In the genomic region with DNA sequence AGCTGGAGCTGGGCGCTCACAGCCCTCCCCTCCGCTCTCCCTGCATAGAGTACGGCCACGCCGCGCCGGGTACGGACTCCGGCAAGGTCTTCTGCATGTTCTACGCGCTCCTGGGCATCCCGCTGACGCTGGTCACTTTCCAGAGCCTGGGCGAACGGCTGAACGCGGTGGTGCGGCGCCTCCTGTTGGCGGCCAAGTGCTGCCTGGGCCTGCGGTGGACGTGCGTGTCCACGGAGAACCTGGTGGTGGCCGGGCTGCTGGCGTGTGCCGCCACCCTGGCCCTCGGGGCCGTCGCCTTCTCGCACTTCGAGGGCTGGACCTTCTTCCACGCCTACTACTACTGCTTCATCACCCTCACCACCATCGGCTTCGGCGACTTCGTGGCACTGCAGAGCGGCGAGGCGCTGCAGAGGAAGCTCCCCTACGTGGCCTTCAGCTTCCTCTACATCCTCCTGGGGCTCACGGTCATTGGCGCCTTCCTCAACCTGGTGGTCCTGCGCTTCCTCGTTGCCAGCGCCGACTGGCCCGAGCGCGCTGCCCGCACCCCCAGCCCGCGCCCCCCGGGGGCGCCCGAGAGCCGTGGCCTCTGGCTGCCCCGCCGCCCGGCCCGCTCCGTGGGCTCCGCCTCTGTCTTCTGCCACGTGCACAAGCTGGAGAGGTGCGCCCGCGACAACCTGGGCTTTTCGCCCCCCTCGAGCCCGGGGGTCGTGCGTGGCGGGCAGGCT, we compare ENCODE assay signal across 1 cellular context.
TF ChIP-seq lines count a peak whose summit lies in the region.

No MANE protein-coding gene starts in this region.

TF ChIP-seq in HepG2, 621 proteins besides CTCF, POLR2A, EP300 and RAD21 (continues in another document):
- TF ChIP-seq, protein P1, sequence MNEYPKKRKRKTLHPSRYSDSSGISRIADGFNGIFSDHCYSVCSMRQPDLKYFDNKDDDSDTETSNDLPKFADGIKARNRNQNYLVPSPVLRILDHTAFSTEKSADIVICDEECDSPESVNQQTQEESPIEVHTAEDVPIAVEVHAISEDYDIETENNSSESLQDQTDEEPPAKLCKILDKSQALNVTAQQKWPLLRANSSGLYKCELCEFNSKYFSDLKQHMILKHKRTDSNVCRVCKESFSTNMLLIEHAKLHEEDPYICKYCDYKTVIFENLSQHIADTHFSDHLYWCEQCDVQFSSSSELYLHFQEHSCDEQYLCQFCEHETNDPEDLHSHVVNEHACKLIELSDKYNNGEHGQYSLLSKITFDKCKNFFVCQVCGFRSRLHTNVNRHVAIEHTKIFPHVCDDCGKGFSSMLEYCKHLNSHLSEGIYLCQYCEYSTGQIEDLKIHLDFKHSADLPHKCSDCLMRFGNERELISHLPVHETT (CRISPR knock-in tag; conservative IDR thresholded peaks at IDR 0.05): no peak
- no peak for TF ChIP-seq ZNF496 (CRISPR knock-in tag; IDR thresholded peaks at IDR 0.05; ENCODE audit: insufficient replicate concordance)
- TF ChIP-seq SPEN (CRISPR knock-in tag; IDR thresholded peaks at IDR 0.05; ENCODE audit: low read depth): no peak
- no peak for TF ChIP-seq HDAC1 (CRISPR knock-in tag; IDR thresholded peaks at IDR 0.05)
- TF ChIP-seq FOXK2 (IDR thresholded peaks at IDR 0.05): no peak
- TF ChIP-seq ZNF282 (IDR thresholded peaks at IDR 0.05; ENCODE audit: partially characterized antibody): no peak
- TF ChIP-seq POGK (CRISPR knock-in tag; conservative IDR thresholded peaks at IDR 0.05): no peak
- no peak for TF ChIP-seq CREM (IDR thresholded peaks at IDR 0.05)
- no peak for TF ChIP-seq CREM (CRISPR knock-in tag; IDR thresholded peaks at IDR 0.05)
- TF ChIP-seq CHCHD3 (CRISPR knock-in tag; IDR thresholded peaks at IDR 0.05): no peak
- TF ChIP-seq PAX8 (CRISPR knock-in tag; IDR thresholded peaks at IDR 0.05; ENCODE audit: borderline replicate concordance): no peak
- TF ChIP-seq, protein P2, sequence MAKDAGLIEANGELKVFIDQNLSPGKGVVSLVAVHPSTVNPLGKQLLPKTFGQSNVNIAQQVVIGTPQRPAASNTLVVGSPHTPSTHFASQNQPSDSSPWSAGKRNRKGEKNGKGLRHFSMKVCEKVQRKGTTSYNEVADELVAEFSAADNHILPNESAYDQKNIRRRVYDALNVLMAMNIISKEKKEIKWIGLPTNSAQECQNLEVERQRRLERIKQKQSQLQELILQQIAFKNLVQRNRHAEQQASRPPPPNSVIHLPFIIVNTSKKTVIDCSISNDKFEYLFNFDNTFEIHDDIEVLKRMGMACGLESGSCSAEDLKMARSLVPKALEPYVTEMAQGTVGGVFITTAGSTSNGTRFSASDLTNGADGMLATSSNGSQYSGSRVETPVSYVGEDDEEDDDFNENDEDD (CRISPR knock-in tag; IDR thresholded peaks at IDR 0.05; ENCODE audit: borderline replicate concordance): no peak
- TF ChIP-seq HNRNPLL (IDR thresholded peaks at IDR 0.05; ENCODE audit: low read depth, low read length, poor library complexity, severe bottlenecking): peak; percentile 42
- no peak for TF ChIP-seq CENPX (CRISPR knock-in tag; IDR thresholded peaks at IDR 0.05)
- no peak for TF ChIP-seq ZSCAN22 (CRISPR knock-in tag; IDR thresholded peaks at IDR 0.05)
- no peak for TF ChIP-seq SETDB1 (CRISPR knock-in tag; IDR thresholded peaks at IDR 0.05; ENCODE audit: borderline replicate concordance)
- TF ChIP-seq, protein P3, sequence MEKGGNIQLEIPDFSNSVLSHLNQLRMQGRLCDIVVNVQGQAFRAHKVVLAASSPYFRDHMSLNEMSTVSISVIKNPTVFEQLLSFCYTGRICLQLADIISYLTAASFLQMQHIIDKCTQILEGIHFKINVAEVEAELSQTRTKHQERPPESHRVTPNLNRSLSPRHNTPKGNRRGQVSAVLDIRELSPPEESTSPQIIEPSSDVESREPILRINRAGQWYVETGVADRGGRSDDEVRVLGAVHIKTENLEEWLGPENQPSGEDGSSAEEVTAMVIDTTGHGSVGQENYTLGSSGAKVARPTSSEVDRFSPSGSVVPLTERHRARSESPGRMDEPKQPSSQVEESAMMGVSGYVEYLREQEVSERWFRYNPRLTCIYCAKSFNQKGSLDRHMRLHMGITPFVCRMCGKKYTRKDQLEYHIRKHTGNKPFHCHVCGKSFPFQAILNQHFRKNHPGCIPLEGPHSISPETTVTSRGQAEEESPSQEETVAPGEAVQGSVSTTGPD (CRISPR knock-in tag; IDR thresholded peaks at IDR 0.05): no peak
- no peak for TF ChIP-seq PREB (CRISPR knock-in tag; IDR thresholded peaks at IDR 0.05)
- no peak for TF ChIP-seq BRCA1 (CRISPR knock-in tag; IDR thresholded peaks at IDR 0.05)
- no peak for TF ChIP-seq ZKSCAN1 (IDR thresholded peaks at IDR 0.05; ENCODE audit: low read length)
- no peak for TF ChIP-seq ZNF20 (CRISPR knock-in tag; IDR thresholded peaks at IDR 0.05)
- TF ChIP-seq TAF1 (CRISPR knock-in tag; IDR thresholded peaks at IDR 0.05): 0 out of 2 replicates have a peak, but pooled peaks have one; percentile 23
- TF ChIP-seq, protein P4, sequence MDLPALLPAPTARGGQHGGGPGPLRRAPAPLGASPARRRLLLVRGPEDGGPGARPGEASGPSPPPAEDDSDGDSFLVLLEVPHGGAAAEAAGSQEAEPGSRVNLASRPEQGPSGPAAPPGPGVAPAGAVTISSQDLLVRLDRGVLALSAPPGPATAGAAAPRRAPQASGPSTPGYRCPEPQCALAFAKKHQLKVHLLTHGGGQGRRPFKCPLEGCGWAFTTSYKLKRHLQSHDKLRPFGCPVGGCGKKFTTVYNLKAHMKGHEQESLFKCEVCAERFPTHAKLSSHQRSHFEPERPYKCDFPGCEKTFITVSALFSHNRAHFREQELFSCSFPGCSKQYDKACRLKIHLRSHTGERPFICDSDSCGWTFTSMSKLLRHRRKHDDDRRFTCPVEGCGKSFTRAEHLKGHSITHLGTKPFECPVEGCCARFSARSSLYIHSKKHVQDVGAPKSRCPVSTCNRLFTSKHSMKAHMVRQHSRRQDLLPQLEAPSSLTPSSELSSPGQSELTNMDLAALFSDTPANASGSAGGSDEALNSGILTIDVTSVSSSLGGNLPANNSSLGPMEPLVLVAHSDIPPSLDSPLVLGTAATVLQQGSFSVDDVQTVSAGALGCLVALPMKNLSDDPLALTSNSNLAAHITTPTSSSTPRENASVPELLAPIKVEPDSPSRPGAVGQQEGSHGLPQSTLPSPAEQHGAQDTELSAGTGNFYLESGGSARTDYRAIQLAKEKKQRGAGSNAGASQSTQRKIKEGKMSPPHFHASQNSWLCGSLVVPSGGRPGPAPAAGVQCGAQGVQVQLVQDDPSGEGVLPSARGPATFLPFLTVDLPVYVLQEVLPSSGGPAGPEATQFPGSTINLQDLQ (CRISPR knock-in tag; IDR thresholded peaks at IDR 0.05): no peak
- TF ChIP-seq, protein P5, sequence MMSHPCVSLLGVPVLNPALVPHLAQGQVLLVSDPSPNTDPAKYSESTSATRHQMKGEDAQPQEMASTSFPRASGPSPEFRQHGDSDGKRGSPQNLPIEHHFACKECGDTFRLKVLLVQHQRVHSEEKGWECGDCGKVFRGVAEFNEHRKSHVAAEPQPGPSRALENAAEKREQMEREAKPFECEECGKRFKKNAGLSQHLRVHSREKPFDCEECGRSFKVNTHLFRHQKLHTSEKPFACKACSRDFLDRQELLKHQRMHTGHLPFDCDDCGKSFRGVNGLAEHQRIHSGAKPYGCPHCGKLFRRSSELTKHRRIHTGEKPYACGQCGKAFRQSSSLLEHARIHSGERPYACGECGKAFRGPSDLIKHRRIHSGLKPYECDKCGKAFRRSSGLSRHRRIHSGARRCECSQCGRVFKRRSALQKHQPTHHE (CRISPR knock-in tag; IDR thresholded peaks at IDR 0.05; ENCODE audit: borderline replicate concordance): no peak
- TF ChIP-seq, protein P6, sequence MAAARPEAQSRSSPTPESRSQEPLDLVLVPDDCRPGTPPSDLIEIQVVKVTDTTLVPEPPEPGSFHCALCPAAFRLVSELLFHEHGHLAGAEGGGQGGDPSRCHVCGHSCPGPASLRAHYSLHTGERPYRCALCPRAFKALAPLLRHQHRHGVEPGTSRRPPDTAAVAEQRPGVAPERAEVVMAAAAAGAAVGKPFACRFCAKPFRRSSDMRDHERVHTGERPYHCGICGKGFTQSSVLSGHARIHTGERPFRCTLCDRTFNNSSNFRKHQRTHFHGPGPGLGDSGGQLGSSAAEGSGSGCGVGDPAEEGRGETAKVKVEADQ (CRISPR knock-in tag; IDR thresholded peaks at IDR 0.05; ENCODE audit: borderline replicate concordance): no peak
- TF ChIP-seq IKZF5 (CRISPR knock-in tag; IDR thresholded peaks at IDR 0.05): no peak
- TF ChIP-seq, protein P7, sequence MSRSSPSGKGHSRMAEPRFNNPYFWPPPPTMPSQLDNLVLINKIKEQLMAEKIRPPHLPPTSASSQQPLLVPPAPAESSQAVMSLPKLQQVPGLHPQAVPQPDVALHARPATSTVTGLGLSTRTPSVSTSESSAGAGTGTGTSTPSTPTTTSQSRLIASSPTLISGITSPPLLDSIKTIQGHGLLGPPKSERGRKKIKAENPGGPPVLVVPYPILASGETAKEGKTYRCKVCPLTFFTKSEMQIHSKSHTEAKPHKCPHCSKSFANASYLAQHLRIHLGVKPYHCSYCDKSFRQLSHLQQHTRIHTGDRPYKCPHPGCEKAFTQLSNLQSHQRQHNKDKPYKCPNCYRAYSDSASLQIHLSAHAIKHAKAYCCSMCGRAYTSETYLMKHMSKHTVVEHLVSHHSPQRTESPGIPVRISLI (CRISPR knock-in tag; IDR thresholded peaks at IDR 0.05; ENCODE audit: borderline replicate concordance): no peak
- TF ChIP-seq E2F2 (CRISPR knock-in tag; IDR thresholded peaks at IDR 0.05; ENCODE audit: borderline replicate concordance): no peak
- no peak for TF ChIP-seq RFXANK (CRISPR knock-in tag; IDR thresholded peaks at IDR 0.05)
- TF ChIP-seq XRCC5 (optimal IDR thresholded peaks at IDR 0.05; ENCODE audit: low read length): peak; percentile 30
- no peak for TF ChIP-seq SP1 (IDR thresholded peaks at IDR 0.05)
- no peak for TF ChIP-seq SP1 (CRISPR knock-in tag; IDR thresholded peaks at IDR 0.05)
- TF ChIP-seq REST (IDR thresholded peaks at IDR 0.05; ENCODE audit: borderline replicate concordance in 1 of 2, low read depth in 1 of 2, low read length in 2 of 2): no peak
- TF ChIP-seq MAZ (IDR thresholded peaks at IDR 0.05; ENCODE audit: borderline replicate concordance, low read depth, low read length): no peak
- no peak for TF ChIP-seq MAZ (CRISPR knock-in tag; IDR thresholded peaks at IDR 0.05; ENCODE audit: low read depth)
- no peak for TF ChIP-seq FOXA3 (CRISPR knock-in tag; IDR thresholded peaks at IDR 0.05)
- no peak for TF ChIP-seq ZNF614 (CRISPR knock-in tag; IDR thresholded peaks at IDR 0.05; ENCODE audit: borderline replicate concordance)
